9 cellular contexts compared by ENCODE assay signal in the genomic region with DNA sequence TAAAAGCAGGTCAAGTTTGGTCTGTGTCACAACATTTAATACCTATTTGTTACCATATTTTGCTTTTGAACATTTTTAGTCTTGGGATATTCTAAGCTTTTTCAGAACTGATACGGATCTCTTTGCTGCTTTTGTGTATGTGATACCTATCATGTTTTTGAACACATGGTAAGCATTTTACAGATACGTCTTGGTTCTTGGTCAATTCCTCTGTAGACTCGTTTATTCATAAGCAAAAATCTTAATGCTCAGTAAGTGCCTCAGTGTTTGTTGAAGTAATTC. TPM values are rescaled to one million over a fixed set of nuclear protein-coding genes. Genes with fewer than 3 reads are reported as not detected.
DNase-seq lines count a peak whose midpoint lies in the region; ATAC-seq, FAIRE-seq and TF ChIP-seq lines count a peak whose summit lies in the region.
"Had no signal": no experiment of that assay in that cellular context is flagged by ENCODE, and none has a peak within 500 bp of the region (broad histone marks: within the 10 kb centered on the region; RNA-seq: fewer than 3 reads in every experiment).

No MANE protein-coding gene starts in this region.

- H3K27me3 Mint-ChIP-seq in activated T-cell treated with anti-CD3 and anti-CD28 coated beads, Interleukin-2, amount 50 U/mL, for 24 hours: no peaks in the 10 kb centered on the region
- no peaks in the 10 kb centered on the region for H3K27me3 Mint-ChIP-seq in activated T-helper 17 cell treated with anti-CD3 and anti-CD28 coated beads, Interleukin-2, amount 50 U/mL, for 72 hours

- peaks cover 58% of the 10 kb centered on the region for H3K36me3 Mint-ChIP-seq in activated T-cell treated with anti-CD3 and anti-CD28 coated beads, Interleukin-2, amount 50 U/mL, for 24 hours (ENCODE audit: low read depth)
- peaks cover 55% of the 10 kb centered on the region for H3K36me3 Mint-ChIP-seq in activated T-helper 17 cell treated with anti-CD3 and anti-CD28 coated beads, Interleukin-2, amount 50 U/mL, for 72 hours (ENCODE audit: low read depth)

- CTCF ChIA-PET in HEK293T (lab: Yijun Ruan, JAX): interaction anchor here (1.5 to 2.6 kb wide), 2 partner anchors 11 to 235 kb away, joined by 4 to 10 read pairs; no protein-coding TSS in a partner anchor

- H3K9me3 ChIP-seq in kidney (ENCODE audit: control insufficient read depth in 1 of 2, low read length in 2 of 2) (peaks cover 0 to 6% of the 10 kb centered on the region in 2 donors), thymus (ENCODE audit: control insufficient read depth) (no peaks in the 10 kb centered on the region)

- peak; percentile 0 for ATAC-seq in activated T-helper 17 cell treated with anti-CD3 and anti-CD28 coated beads, Interleukin-2, amount 50 U/mL, for 72 hours (replicated peaks)

- H3K36me3 ChIP-seq in kidney (ENCODE audit: control insufficient read depth in 1 of 2, insufficient read depth in 2 of 2, low read length in 2 of 2) (peaks cover 28 to 41% of the 10 kb centered on the region in 2 donors), thymus (ENCODE audit: control insufficient read depth, insufficient read depth) (peaks cover 20% of the 10 kb centered on the region)

- no peak for TF ChIP-seq CTCF in kidney (IDR thresholded peaks at IDR 0.05; ENCODE audit: borderline replicate concordance, extremely low read depth, insufficient read depth)

- peaks cover 40% of the 10 kb centered on the region for H3K4me1 Mint-ChIP-seq in activated T-cell treated with anti-CD3 and anti-CD28 coated beads, Interleukin-2, amount 50 U/mL, for 24 hours (ENCODE audit: low read depth)
- peaks cover 11% of the 10 kb centered on the region for H3K4me1 Mint-ChIP-seq in activated T-helper 17 cell treated with anti-CD3 and anti-CD28 coated beads, Interleukin-2, amount 50 U/mL, for 72 hours

- FAIRE-seq in kidney (lab: Jason Lieb, UNC): no peak
- FAIRE-seq: colon had no signal

- DNase-seq in activated T-cell treated with anti-CD3 and anti-CD28 coated beads, Interleukin-2, amount 50 U/mL, for 24 hours: no peak
- DNase-seq in activated T-cell treated with anti-CD3 and anti-CD28 coated beads, Interleukin-2, amount 50 U/mL, for 48 hours: no peak
- DNase-seq in kidney (no peak), A172 (ENCODE audit: low spot score) (no peak), HEK293T (ENCODE audit: extremely low spot score) (no peak), SK-N-DZ (ENCODE audit: low spot score) (no peak)

- H3K27ac Mint-ChIP-seq in activated T-cell treated with anti-CD3 and anti-CD28 coated beads, Interleukin-2, amount 50 U/mL, for 24 hours: peak overlapping the region; percentile 99
- H3K27ac Mint-ChIP-seq in activated T-helper 17 cell treated with anti-CD3 and anti-CD28 coated beads, Interleukin-2, amount 50 U/mL, for 72 hours: peak overlapping the region; percentile 98

- peaks cover 0 to 2% of the 10 kb centered on the region in 2 donors for H3K4me1 ChIP-seq in kidney (ENCODE audit: control insufficient read depth in 1 of 2, insufficient read depth in 1 of 2, low read depth in 1 of 2, low read length in 2 of 2)
- H3K4me1 ChIP-seq in thymus (ENCODE audit: control insufficient read depth, insufficient read depth, low read length): peaks cover 3% of the 10 kb centered on the region

- no peaks in the 10 kb centered on the region for H3K27me3 ChIP-seq in thymus (ENCODE audit: control insufficient read depth, insufficient read depth)

- H3K9me3 Mint-ChIP-seq in activated T-cell treated with anti-CD3 and anti-CD28 coated beads, Interleukin-2, amount 50 U/mL, for 24 hours: peaks cover 26% of the 10 kb centered on the region
- H3K9me3 Mint-ChIP-seq in activated T-helper 17 cell treated with anti-CD3 and anti-CD28 coated beads, Interleukin-2, amount 50 U/mL, for 72 hours: no peaks in the 10 kb centered on the region

- H3K27ac ChIP-seq in kidney (ENCODE audit: low read depth in 2 of 2, low read length in 2 of 2) (peak overlapping the region; percentile 97 to 99), thymus (ENCODE audit: low read depth) (no peak overlapping the region)

- under 1% methylated on average over 3 of the region's 3 CpGs for WGBS in thymus

- peak overlapping the region; percentile 84 to 95 for H3K9ac ChIP-seq in kidney (ENCODE audit: low read length in 2 of 2)

- peak overlapping the region; percentile 93 for H3K4me3 Mint-ChIP-seq in activated T-cell treated with anti-CD3 and anti-CD28 coated beads, Interleukin-2, amount 50 U/mL, for 24 hours
- H3K4me3 Mint-ChIP-seq in activated T-helper 17 cell treated with anti-CD3 and anti-CD28 coated beads, Interleukin-2, amount 50 U/mL, for 72 hours: peak overlapping the region; percentile 95

- peak overlapping the region; percentile 72 to 91 for H3K4me3 ChIP-seq in kidney (ENCODE audit: low read length in 2 of 2)
- H3K4me3 ChIP-seq in thymus (ENCODE audit: low read length): peak overlapping the region; percentile 81

- POLR2A ChIA-PET in HEK293T (lab: Yijun Ruan, JAX): interaction anchor here (0.6 to 3.0 kb wide), 26 partner anchors 8 to 265 kb away, joined by 3 to 26 read pairs (median 5); partner anchors contain the start of genes INO80C, ZNF24 and ZSCAN30

- intact Hi-C loops in kidney (cut with DNase I): no loop called here

TF ChIP-seq in HEK293T, 16 proteins besides CTCF, POLR2A, EP300 and RAD21:
- no peak for TF ChIP-seq ELF4 (IDR thresholded peaks at IDR 0.05)
- TF ChIP-seq NFRKB (IDR thresholded peaks at IDR 0.05): no peak
- TF ChIP-seq CTBP1 (IDR thresholded peaks at IDR 0.05; ENCODE audit: borderline replicate concordance): no peak
- no peak for TF ChIP-seq FOXA1 (IDR thresholded peaks at IDR 0.05)

RNA-seq across cellular contexts. Expression of gene ZNF397, which starts 0.6 kb away (rescaled TPM):
- total RNA-seq in activated T-helper 17 cell treated with anti-CD3 and anti-CD28 coated beads, Interleukin-2, amount 50 U/mL, for 72 hours: 10 to 100 TPM in 1 of 2 donors, 1 to 10 TPM in 1; 9.7 to 25.0 TPM
- 28.6 TPM for total RNA-seq in kidney
- polyA plus RNA-seq in kidney (ENCODE audit: insufficient read depth, low read depth, low replicate concordance): 15.5 TPM
- polyA plus RNA-seq in thymus: 19.7 TPM
- total RNA-seq in A172 (2014; rRNA removed; shearing (Covaris generic)): 10.1 and 11.5 TPM in 2 replicates
- polyA plus RNA-seq in SK-N-DZ (2014; cell fraction: cytosol; rRNA removed): 20.8 and 21.3 TPM in 2 replicates
- polyA plus RNA-seq in SK-N-DZ (2014; cell fraction: nucleus; rRNA removed): 18.5 and 59.4 TPM in 2 replicates

RNA-seq across cellular contexts. Expression of gene ZSCAN30, which starts 48.6 kb away (rescaled TPM):
- total RNA-seq in activated T-helper 17 cell treated with anti-CD3 and anti-CD28 coated beads, Interleukin-2, amount 50 U/mL, for 72 hours: 10 to 100 TPM; 12.8 to 25.8 TPM
- total RNA-seq in kidney: 20.7 TPM
- 10.0 TPM for polyA plus RNA-seq in kidney (ENCODE audit: insufficient read depth, low read depth, low replicate concordance)
- 21.2 TPM for polyA plus RNA-seq in thymus
- 19.5 and 20.2 TPM in 2 replicates for total RNA-seq in A172 (2014; rRNA removed; shearing (Covaris generic))
- 10.4 and 13.2 TPM in 2 replicates for polyA plus RNA-seq in SK-N-DZ (2014; cell fraction: cytosol; rRNA removed)
- 46.4 and 63.4 TPM in 2 replicates for polyA plus RNA-seq in SK-N-DZ (2014; cell fraction: nucleus; rRNA removed)
